5 cellular contexts compared by ENCODE assay signal in the genomic region with DNA sequence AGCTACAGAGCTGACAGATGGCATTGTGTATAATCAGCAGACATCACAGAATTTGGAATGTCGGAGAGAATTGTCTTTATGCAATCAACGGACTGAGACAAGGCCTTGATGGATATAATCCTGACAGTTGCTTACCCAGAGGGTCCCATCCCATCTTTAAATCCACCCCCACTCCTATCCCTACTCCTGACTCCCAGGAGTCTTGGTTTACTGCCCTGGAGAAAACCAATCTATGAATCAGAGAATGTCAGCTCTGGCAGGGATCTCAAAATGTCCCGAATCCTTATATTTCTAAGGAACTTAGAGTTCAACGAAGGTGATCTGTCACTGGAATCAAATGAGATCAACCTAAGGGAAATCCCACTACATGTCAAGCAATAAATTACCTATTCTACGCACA.
"Had no signal": no experiment of that assay in that cellular context is flagged by ENCODE, and none has a peak within 500 bp of the region (broad histone marks: within the 10 kb centered on the region; RNA-seq: fewer than 3 reads in every experiment).

No MANE protein-coding gene starts in this region.

- H3K27ac Mint-ChIP-seq: GM23338, H9 had no signal

- H3K4me3 ChIP-seq: GM23338, K562 had no signal

- H3K4me1 Mint-ChIP-seq: GM23338, H9 had no signal

- H3K9me3 Mint-ChIP-seq: GM23338, H9 had no signal

- ATAC-seq: GM23338, HepG2, K562 had no signal

- H2AFZ ChIP-seq: GM23338 had no signal

- H3K4me2 ChIP-seq: GM23338 had no signal

- DNase-seq: H9, HCEC 1CT had no signal

- H3K4me3 Mint-ChIP-seq: GM23338, H9 had no signal
